In genomic region chr11:8870461-8871282, GRCh38 we compare ENCODE assay signal across 8 cellular contexts. TPM values are rescaled to one million over a fixed set of nuclear protein-coding genes. Genes with fewer than 3 reads are reported as not detected.
DNase-seq lines count a peak whose midpoint lies in the region; ATAC-seq and TF ChIP-seq lines count a peak whose summit lies in the region.

No MANE protein-coding gene starts in this region.

- H3K4me3 ChIP-seq in astrocyte of the spinal cord (ENCODE audit: low read depth, low read length) (peak overlapping the region; percentile 61), psoas muscle (peak overlapping the region; percentile 90)

- TF ChIP-seq CTCF in GM10266 (IDR thresholded peaks at IDR 0.05; ENCODE audit: control insufficient read depth, insufficient read depth, low read depth, missing control alignments) (no peak), astrocyte of the spinal cord (IDR thresholded peaks at IDR 0.05; ENCODE audit: low read depth, low read length) (peak; percentile 9), psoas muscle (IDR thresholded peaks at IDR 0.05) (no peak)

- H3K27me3 ChIP-seq in psoas muscle (ENCODE audit: insufficient read depth in 3 of 3, low read length in 2 of 3) = no peaks in the 10 kb centered on the region

- DNase-seq in ACHN (peak; percentile 60), GM10266 (ENCODE audit: extremely low spot score) (peak; percentile 56), NCI-H510A treated with DMSO at 0.1 percent for 48 hours (lab: John Stamatoyannopoulos, UW) (peak; percentile 9), astrocyte of the spinal cord (ENCODE audit: low read depth, low spot score) (peak; percentile 80), hepatic stellate cell (ENCODE audit: low spot score) (peak; percentile 55), psoas muscle (peak; percentile 48 to 64)

- H3K4me1 ChIP-seq in psoas muscle = peaks cover 8% of the 10 kb centered on the region

- no peaks in the 10 kb centered on the region for H3K36me3 ChIP-seq in psoas muscle (ENCODE audit: insufficient read depth in 1 of 2, low read depth in 1 of 2)

- ATAC-seq in psoas muscle (peak; percentile 66 to 75 (median 71)), GM21515 (IDR thresholded peaks at IDR 0.05; ENCODE audit: unreplicated experiment) (no peak), HG02973 (IDR thresholded peaks at IDR 0.05; ENCODE audit: unreplicated experiment) (no peak)

- in situ Hi-C loops in ACHN (cut with HindIII; ENCODE audit: low pct_ligation_motif_present, low pct_unique_long_range_greater_than_20kb, low sequenced_read_pairs) = no loop called here
- in situ Hi-C loops in astrocyte of the spinal cord (cut with HindIII; ENCODE audit: low sequenced_read_pairs) = no loop called here

- intact Hi-C loops in psoas muscle (cut with DNase I) = loop anchor here in 1 of 2 donors (5.0 kb wide), 1 partner anchor 37 kb away; no protein-coding TSS in a partner anchor

- H3K9me3 ChIP-seq in psoas muscle = no peaks in the 10 kb centered on the region

- H3K27ac ChIP-seq in psoas muscle = peak overlapping the region; percentile 79

- WGBS in psoas muscle, 3 donors = 1% methylated on average over 51 to 92 of the region's 93 CpGs

RNA-seq across cellular contexts. Expression of gene AKIP1, which starts 40.3 kb away (rescaled TPM):
- 10 to 100 TPM; 11.3 to 22.7 (median 16.5) TPM for total RNA-seq in psoas muscle
- polyA plus RNA-seq in psoas muscle = 10 to 100 TPM; 18.8 to 30.2 (median 21.6) TPM

Comparison
In these comparisons a context has a peak if more than half of its experiments do, and no peak if none do; other contexts are left out.
1. DNase-seq: peak in every context shown above with its lines; median percentile 80 in astrocyte of the spinal cord; 60 in ACHN; 56 in GM10266; 56 in psoas muscle; 55 in hepatic stellate cell; 9 in NCI-H510A treated with DMSO at 0.1 percent for 48 hours.
2. ATAC-seq: peak in psoas muscle (4 of 4); none in GM21515 (single experiment) and HG02973 (single experiment).